Comparison of ENCODE assay signal across 14 cellular contexts in genomic region chr9:35776018-35776417, GRCh38. TPM values are rescaled to one million over a fixed set of nuclear protein-coding genes. Genes with fewer than 3 reads are reported as not detected.
DNase-seq lines count a peak whose midpoint lies in the region; ATAC-seq and TF ChIP-seq lines count a peak whose summit lies in the region.
"Had no signal": no experiment of that assay in that cellular context is flagged by ENCODE, and none has a peak within 500 bp of the region (broad histone marks: within the 10 kb centered on the region; RNA-seq: fewer than 3 reads in every experiment).

No MANE protein-coding gene starts in this region.

- H4K20me1 ChIP-seq in DOHH2 (ENCODE audit: control insufficient read depth, insufficient read depth, low read depth, low read length) = no peaks in the 10 kb centered on the region

- H3K36me3 Mint-ChIP-seq in memory B cell = peaks cover 9% of the 10 kb centered on the region

- H3K27ac ChIP-seq in DOHH2 (ENCODE audit: low read depth, low read length) (no peak overlapping the region), coronary artery (no peak overlapping the region), gastroesophageal sphincter (no peak overlapping the region)
- H3K27ac ChIP-seq: body of pancreas, lower lobe of right lung had no signal

- H3K4me2 ChIP-seq in DOHH2 (ENCODE audit: low read length) = peak overlapping the region; percentile 10; the same call in 1 of the 2 replicates

- peaks cover 4% of the 10 kb centered on the region for H3K4me1 Mint-ChIP-seq in memory B cell

- TF ChIP-seq CTCF in DOHH2 (IDR thresholded peaks at IDR 0.05; ENCODE audit: low read depth, low read length, poor library complexity, severe bottlenecking) = no peak
- TF ChIP-seq CTCF in coronary artery (IDR thresholded peaks at IDR 0.05) = no peak
- no peak for TF ChIP-seq CTCF in gastroesophageal sphincter (IDR thresholded peaks at IDR 0.05)

- no peaks in the 10 kb centered on the region for H3K27me3 ChIP-seq in DOHH2 (ENCODE audit: control insufficient read depth, low read length)
- H3K27me3 ChIP-seq in gastroesophageal sphincter = no peaks in the 10 kb centered on the region
- H3K27me3 ChIP-seq: body of pancreas had no signal

- no peaks in the 10 kb centered on the region for H3K27me3 Mint-ChIP-seq in memory B cell

- no peak for TF ChIP-seq EP300 in gastroesophageal sphincter (IDR thresholded peaks at IDR 0.05)

- H3K36me3 ChIP-seq in DOHH2 (ENCODE audit: control insufficient read depth, low read length) (no peaks in the 10 kb centered on the region; the same call in 1 of the 2 replicates), gastroesophageal sphincter (no peaks in the 10 kb centered on the region)
- H3K36me3 ChIP-seq: lower lobe of right lung had no signal

- H3K4me1 ChIP-seq in DOHH2 (ENCODE audit: control insufficient read depth, low read length) (peaks cover 16% of the 10 kb centered on the region), gastroesophageal sphincter (peaks cover 2 to 12% (median 11%) of the 10 kb centered on the region in 3 donors)

- H3K4me3 ChIP-seq in DOHH2 (ENCODE audit: low read length) = no peak overlapping the region
- no peak overlapping the region for H3K4me3 ChIP-seq in coronary artery
- no peak overlapping the region for H3K4me3 ChIP-seq in gastroesophageal sphincter
- H3K4me3 ChIP-seq: body of pancreas, lower lobe of right lung had no signal

- ATAC-seq in memory B cell (ENCODE audit: low read depth) (peak; percentile 35), GM18502 (IDR thresholded peaks at IDR 0.05; ENCODE audit: poor library complexity, unreplicated experiment) (no peak), GM19452 (IDR thresholded peaks at IDR 0.05; ENCODE audit: unreplicated experiment) (no peak), gastroesophageal sphincter (no peak)
- ATAC-seq: body of pancreas; CD8-positive, alpha-beta T cell had no signal

- H3K79me2 ChIP-seq in DOHH2 (ENCODE audit: control insufficient read depth, low read length) = no peaks in the 10 kb centered on the region

- H3K9me3 ChIP-seq in DOHH2 (ENCODE audit: control insufficient read depth, insufficient read depth, low read length) = no peaks in the 10 kb centered on the region
- no peaks in the 10 kb centered on the region for H3K9me3 ChIP-seq in gastroesophageal sphincter
- H3K9me3 ChIP-seq: body of pancreas, lower lobe of right lung had no signal

- WGBS in gastroesophageal sphincter (ENCODE audit: low coverage in 1 of 2), 2 donors = 90 to 92% methylated on average over 4 of the region's 4 CpGs

- no peaks in the 10 kb centered on the region for H3K9me2 ChIP-seq in DOHH2 (replicated peaks; ENCODE audit: control insufficient read depth, low read length)

- peak overlapping the region; percentile 50 for H3K27ac Mint-ChIP-seq in memory B cell
- H3K27ac Mint-ChIP-seq: CD8-positive, alpha-beta T cell had no signal

- no peak overlapping the region for H3K4me3 Mint-ChIP-seq in memory B cell
- H3K4me3 Mint-ChIP-seq: CD8-positive, alpha-beta T cell had no signal

- no peaks in the 10 kb centered on the region for H3F3A ChIP-seq in DOHH2 (ENCODE audit: control insufficient read depth, insufficient read depth)

- H3K9me3 Mint-ChIP-seq in memory B cell = no peaks in the 10 kb centered on the region
- H3K9me3 Mint-ChIP-seq: CD8-positive, alpha-beta T cell had no signal

- no peak for TF ChIP-seq POLR2A in gastroesophageal sphincter (IDR thresholded peaks at IDR 0.05)

- peak; percentile 63 for DNase-seq in NAMALWA (ENCODE audit: low spot score)
- DNase-seq in NCI-H510A treated with DMSO at 0.1 percent for 48 hours (lab: John Stamatoyannopoulos, UW) = peak; percentile 76
- no peak for DNase-seq in memory B cell (ENCODE audit: low spot score in 2 of 2)
- no peak for DNase-seq in coronary artery (ENCODE audit: low spot score)
- DNase-seq: activated CD8-positive, alpha-beta memory T cell treated with anti-CD3 and anti-CD28 coated beads, Interleukin-2, amount 50 U/mL, for 4 hours; CD8-positive, alpha-beta T cell; lower lobe of right lung; stimulated activated CD4-positive, alpha-beta T cell treated with anti-CD3 and anti-CD28 coated beads, Interleukin-2, amount 100 ng/mL, for 24 hours had no signal

RNA-seq across cellular contexts. Expression of gene NPR2, which starts 15.4 kb away (rescaled TPM):
- total RNA-seq in gastroesophageal sphincter = 10 to 100 TPM; 12.7 to 39.3 (median 34.5) TPM

RNA-seq across cellular contexts. Expression of gene MSMP, which starts 21.9 kb away (rescaled TPM):
- total RNA-seq in gastroesophageal sphincter = 1 to 10 TPM in 1 of 4 donors, not detected in 3; 2.0 TPM
- total RNA-seq: body of pancreas; CD8-positive, alpha-beta T cell; lower lobe of right lung; M059J had no signal

RNA-seq across cellular contexts. Expression of gene RGP1, which starts 26.9 kb away (rescaled TPM):
- 10 to 100 TPM; 19.7 to 34.4 (median 23.4) TPM for total RNA-seq in gastroesophageal sphincter

RNA-seq across cellular contexts. Expression of gene GBA2, which starts 27.0 kb away (rescaled TPM):
- total RNA-seq in gastroesophageal sphincter = 10 to 100 TPM; 35.3 to 81.1 (median 54.3) TPM

RNA-seq across cellular contexts. Expression of gene SPAG8, which starts 36.0 kb away (rescaled TPM):
- 1 to 10 TPM in 3 of 4 donors, under 1 TPM in 1; 0.81 to 2.1 (median 1.4) TPM for total RNA-seq in gastroesophageal sphincter

Comparison
In these comparisons a context has a peak if more than half of its experiments do, and no peak if none do; other contexts are left out.
1. DNase-seq: peak in NAMALWA (single experiment) and NCI-H510A treated with DMSO at 0.1 percent for 48 hours (single experiment); none in memory B cell (0 of 2) and coronary artery (single experiment).